1 cellular context compared by ENCODE assay signal in genomic region chr7:92813390-92814024, GRCh38.
A peak's percentile ranks its signal among the peaks of the same experiment; 100 is the strongest.
TF ChIP-seq lines count a peak whose summit lies in the region.

No MANE protein-coding gene starts in this region.

TF ChIP-seq in GM12878, 131 proteins besides CTCF, POLR2A, EP300 and RAD21 (continued from another document):
- no peak for TF ChIP-seq ZNF592 (IDR thresholded peaks at IDR 0.05)
- no peak for TF ChIP-seq E2F8 (IDR thresholded peaks at IDR 0.05; ENCODE audit: low read depth, partially characterized antibody)
- peak; percentile 63 for TF ChIP-seq GABPA (IDR thresholded peaks at IDR 0.05; ENCODE audit: low read depth)
- TF ChIP-seq EED (IDR thresholded peaks at IDR 0.05; ENCODE audit: low read depth) = peak; percentile 93
- TF ChIP-seq JUNB (IDR thresholded peaks at IDR 0.05) = peak; percentile 88
- no peak for TF ChIP-seq RBBP5 (conservative IDR thresholded peaks at IDR 0.05)
- no peak for TF ChIP-seq HDGF (IDR thresholded peaks at IDR 0.05)
- TF ChIP-seq SRF (IDR thresholded peaks at IDR 0.05; ENCODE audit: low read depth in 2 of 2, low read length in 2 of 2) = no peak
- TF ChIP-seq MYB (IDR thresholded peaks at IDR 0.05; ENCODE audit: borderline replicate concordance, low read depth, low read length) = peak; percentile 71; the same call in 1 of the 2 replicates
- no peak for TF ChIP-seq RFX5 (IDR thresholded peaks at IDR 0.05; ENCODE audit: low read depth, low read length)
- peak in 1 of 2 experiments; percentile 34; a peak in 2 of 4 replicates for TF ChIP-seq BHLHE40 (IDR thresholded peaks at IDR 0.05; ENCODE audit: borderline replicate concordance in 1 of 2, low read depth in 2 of 2, low read length in 1 of 2)
